In the genomic region with DNA sequence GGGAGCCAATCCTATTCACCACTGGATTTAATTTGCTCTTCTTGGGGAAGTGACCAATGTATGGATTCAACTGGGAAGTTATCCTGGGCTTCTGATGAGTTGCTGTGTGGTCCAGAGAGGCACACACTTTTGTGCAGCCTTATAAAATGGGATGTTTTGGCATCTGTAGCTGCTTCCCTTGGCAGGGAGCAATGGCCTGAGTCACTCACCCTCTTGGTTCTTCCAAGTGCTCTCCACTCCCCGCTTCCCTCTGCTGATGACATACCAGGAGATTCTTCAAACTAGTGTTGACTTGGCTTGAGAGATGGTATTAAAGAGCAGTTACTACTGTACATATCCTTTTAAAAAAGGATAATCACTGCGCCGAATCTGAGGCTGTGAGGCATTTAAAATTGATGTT, we compare ENCODE assay signal across 11 cellular contexts.
DNase-seq lines count a peak whose midpoint lies in the region; ATAC-seq and TF ChIP-seq lines count a peak whose summit lies in the region.
"Had no signal": no experiment of that assay in that cellular context is flagged by ENCODE, and none has a peak within 500 bp of the region (broad histone marks: within the 10 kb centered on the region; RNA-seq: fewer than 3 reads in every experiment).

No MANE protein-coding gene starts in this region.

- POLR2A ChIA-PET in BJ (lab: Charles Lee) = interaction anchor here (0.6 kb wide), 1 partner anchor 30 kb away, joined by 16 read pairs; no protein-coding TSS in a partner anchor
- POLR2A ChIA-PET in naive thymus-derived CD4-positive, alpha-beta T cell (lab: Charles Lee) = interaction anchor here (1.1 kb wide), 1 partner anchor 8 kb away, joined by 3 read pairs; no protein-coding TSS in a partner anchor

- ATAC-seq in esophagus mucosa (peak; percentile 72), GM18858 (IDR thresholded peaks at IDR 0.05; ENCODE audit: unreplicated experiment) (no peak)
- peak; percentile 39 for ATAC-seq in naive thymus-derived CD4-positive, alpha-beta T cell
- ATAC-seq: activated CD8-positive, alpha-beta memory T cell treated with anti-CD3 and anti-CD28 coated beads, Interleukin-2, amount 10 ng/mL, durations not matched to agents 7 days and 5 days had no signal

- peaks cover 56 to 94% (median 86%) of the 10 kb centered on the region in 7 donors for H3K4me1 Mint-ChIP-seq in naive thymus-derived CD4-positive, alpha-beta T cell

- H3K4me1 ChIP-seq in naive thymus-derived CD4-positive, alpha-beta T cell (ENCODE audit: control insufficient read depth in 2 of 2, insufficient read depth in 2 of 2, low read length in 2 of 2) = peaks cover 3 to 50% of the 10 kb centered on the region in 2 donors
- peaks cover 24% of the 10 kb centered on the region for H3K4me1 ChIP-seq in BE2C

- H3K9me3 ChIP-seq in naive thymus-derived CD4-positive, alpha-beta T cell (ENCODE audit: control insufficient read depth in 2 of 3, low read length in 3 of 3) = no peaks in the 10 kb centered on the region
- no peaks in the 10 kb centered on the region for H3K9me3 ChIP-seq in BE2C

- no peak overlapping the region for H3K4me3 ChIP-seq in BJ (ENCODE audit: low read depth, low read length)
- no peak overlapping the region for H3K4me3 ChIP-seq in naive thymus-derived CD4-positive, alpha-beta T cell (ENCODE audit: low read length)
- no peak overlapping the region for H3K4me3 ChIP-seq in BE2C (ENCODE audit: low read depth, low read length)
- H3K4me3 ChIP-seq: dorsolateral prefrontal cortex had no signal

- no peaks in the 10 kb centered on the region for H3K27me3 ChIP-seq in BJ (ENCODE audit: control insufficient read depth, insufficient read depth, low read length)
- H3K27me3 ChIP-seq in naive thymus-derived CD4-positive, alpha-beta T cell (ENCODE audit: control insufficient read depth in 2 of 2, insufficient read depth in 2 of 2, low read length in 2 of 2) = no peaks in the 10 kb centered on the region
- H3K27me3 ChIP-seq in BE2C = no peaks in the 10 kb centered on the region
- H3K27me3 ChIP-seq: dorsolateral prefrontal cortex had no signal

- CTCF ChIA-PET in BJ (lab: Yijun Ruan, JAX) = no interaction called here
- CTCF ChIA-PET in naive thymus-derived CD4-positive, alpha-beta T cell (lab: Charles Lee) = no interaction called here

- no peak overlapping the region for H3K27ac Mint-ChIP-seq in naive thymus-derived CD4-positive, alpha-beta T cell
- H3K27ac Mint-ChIP-seq: activated CD8-positive, alpha-beta memory T cell treated with anti-CD3 and anti-CD28 coated beads, Interleukin-2, amount 10 ng/mL, durations not matched to agents 7 days and 5 days had no signal

- H3K36me3 ChIP-seq in BJ (ENCODE audit: control insufficient read depth, insufficient read depth, low read length) (no peaks in the 10 kb centered on the region), BE2C (no peaks in the 10 kb centered on the region)
- no peaks in the 10 kb centered on the region for H3K36me3 ChIP-seq in naive thymus-derived CD4-positive, alpha-beta T cell (ENCODE audit: control insufficient read depth in 2 of 3, insufficient read depth in 3 of 3, low read length in 3 of 3)

- intact Hi-C loops in naive thymus-derived CD4-positive, alpha-beta T cell (cut with micrococcal nuclease) = no loop called here

- H3K27ac ChIP-seq in naive thymus-derived CD4-positive, alpha-beta T cell (ENCODE audit: low read depth, low read length) = no peak overlapping the region

- TF ChIP-seq CTCF in BJ (IDR thresholded peaks at IDR 0.05; ENCODE audit: insufficient read depth, low read depth, low read length) (no peak), BE2C (IDR thresholded peaks at IDR 0.05; ENCODE audit: low read depth, low read length) (no peak)

- peak; percentile 62 for DNase-seq in BJ (ENCODE audit: low read depth)
- DNase-seq in NCI-H2029 treated with DMSO at 0.1 percent for 48 hours (lab: John Stamatoyannopoulos, UW) = peak; percentile 45
- DNase-seq in naive thymus-derived CD4-positive, alpha-beta T cell = no peak
- DNase-seq in BE2C = no peak
- no peak for DNase-seq in NCI-H187 (lab: John Stamatoyannopoulos, UW)
- no peak for DNase-seq in activated CD4-positive, CD25-positive, alpha-beta regulatory T cell (lab: John Stamatoyannopoulos, UW)
- DNase-seq: activated CD8-positive, alpha-beta memory T cell treated with anti-CD3 and anti-CD28 coated beads, Interleukin-2, amount 10 ng/mL, durations not matched to agents 7 days and 5 days; GF-D8 had no signal

- no peaks in the 10 kb centered on the region for H3K27me3 Mint-ChIP-seq in naive thymus-derived CD4-positive, alpha-beta T cell
- H3K27me3 Mint-ChIP-seq: activated CD8-positive, alpha-beta memory T cell treated with anti-CD3 and anti-CD28 coated beads, Interleukin-2, amount 10 ng/mL, durations not matched to agents 7 days and 5 days had no signal

- peak overlapping the region in 1 of 10 donors; percentile 7 for H3K4me3 Mint-ChIP-seq in naive thymus-derived CD4-positive, alpha-beta T cell
- H3K4me3 Mint-ChIP-seq: activated CD8-positive, alpha-beta memory T cell treated with anti-CD3 and anti-CD28 coated beads, Interleukin-2, amount 10 ng/mL, durations not matched to agents 7 days and 5 days had no signal

- H3K36me3 Mint-ChIP-seq in naive thymus-derived CD4-positive, alpha-beta T cell = peaks cover 0 to 8% (median 4%) of the 10 kb centered on the region in 5 donors

- H3K9me3 Mint-ChIP-seq in naive thymus-derived CD4-positive, alpha-beta T cell = no peaks in the 10 kb centered on the region

Comparison
In these comparisons a context has a peak if more than half of its experiments do, and no peak if none do; other contexts are left out.
1. DNase-seq: peak in BJ (single experiment) and NCI-H2029 treated with DMSO at 0.1 percent for 48 hours (single experiment); none in naive thymus-derived CD4-positive, alpha-beta T cell (0 of 9), BE2C (single experiment), NCI-H187 (0 of 2) and activated CD4-positive, CD25-positive, alpha-beta regulatory T cell (0 of 4).